ENCODE assay signal across 8 cellular contexts in genomic region chr2:199739413-199740110, GRCh38.
DNase-seq lines count a peak whose midpoint lies in the region; ATAC-seq, FAIRE-seq and TF ChIP-seq lines count a peak whose summit lies in the region.

No MANE protein-coding gene starts in this region.

- intact Hi-C loops in ovary (cut with DNase I), result no loop called here
- intact Hi-C loops in thyroid gland (cut with DNase I), result no loop called here

- H3K36me3 ChIP-seq in gastroesophageal sphincter (no peaks in the 10 kb centered on the region), ovary (no peaks in the 10 kb centered on the region), thyroid gland (no peaks in the 10 kb centered on the region)

- H3K4me1 ChIP-seq in gastroesophageal sphincter (peaks cover 0 to 8% (median 0%) of the 10 kb centered on the region in 3 donors), ovary (ENCODE audit: insufficient read depth) (peaks cover 5% of the 10 kb centered on the region), thyroid gland (no peaks in the 10 kb centered on the region)

- TF ChIP-seq EP300 in gastroesophageal sphincter (IDR thresholded peaks at IDR 0.05), result no peak
- TF ChIP-seq EP300 in ovary (IDR thresholded peaks at IDR 0.05), result no peak

- WGBS in gastroesophageal sphincter (ENCODE audit: low coverage in 1 of 2), 2 donors, result 12 to 32% methylated on average over 9 to 11 of the region's 15 CpGs
- 30 to 36% (median 31%) methylated on average over 15 of the region's 15 CpGs for WGBS in ovary, 3 donors
- WGBS in thyroid gland, 2 donors, result 33 to 34% methylated on average over 15 of the region's 15 CpGs

- H3K9me3 ChIP-seq in gastroesophageal sphincter, result no peaks in the 10 kb centered on the region
- H3K9me3 ChIP-seq in ovary, result no peaks in the 10 kb centered on the region
- H3K9me3 ChIP-seq in thyroid gland, result no peaks in the 10 kb centered on the region

- peaks cover 12% of the 10 kb centered on the region for H3K27me3 ChIP-seq in gastroesophageal sphincter
- H3K27me3 ChIP-seq in ovary, result no peaks in the 10 kb centered on the region
- no peaks in the 10 kb centered on the region for H3K27me3 ChIP-seq in thyroid gland

- no peak for FAIRE-seq in RCC 7860 (lab: Jason Lieb, UNC)

- H3K27ac ChIP-seq in gastroesophageal sphincter (no peak overlapping the region), ovary (no peak overlapping the region), thyroid gland (no peak overlapping the region)

- TF ChIP-seq POLR2A in gastroesophageal sphincter (IDR thresholded peaks at IDR 0.05) (no peak), ovary (IDR thresholded peaks at IDR 0.05) (no peak), thyroid gland (IDR thresholded peaks at IDR 0.05) (no peak)

- H3K4me3 ChIP-seq in gastroesophageal sphincter, result no peak overlapping the region
- no peak overlapping the region for H3K4me3 ChIP-seq in ovary
- H3K4me3 ChIP-seq in thyroid gland (replicated peaks in 1 of 3), result no peak overlapping the region

- peak; percentile 61 to 91 (median 80) for TF ChIP-seq CTCF in gastroesophageal sphincter (IDR thresholded peaks at IDR 0.05)
- peak; percentile 43 to 58 (median 54) for TF ChIP-seq CTCF in ovary (IDR thresholded peaks at IDR 0.05)
- peak; percentile 64 to 98 (median 83) for TF ChIP-seq CTCF in thyroid gland (IDR thresholded peaks at IDR 0.05)

- DNase-seq in NCI-H2171 treated with DMSO at 0.1 percent for 48 hours (lab: John Stamatoyannopoulos, UW) (peak; percentile 20), NCI-H2171 (lab: John Stamatoyannopoulos, UW) (no peak), RCC 7860 (ENCODE audit: low spot score) (peak; percentile 19), ovary (peak; percentile 21 to 76 (median 69)), thyroid gland (peak; percentile 60 to 74)
- peak; percentile 36 for DNase-seq in activated effector memory CD4-positive, alpha-beta T cell treated with Interleukin-2 at 50 U/mL for 16 hours

- peak; percentile 78 for ATAC-seq in HG03432 (IDR thresholded peaks at IDR 0.05; ENCODE audit: unreplicated experiment)
- no peak for ATAC-seq in gastroesophageal sphincter
